26 cellular contexts compared by ENCODE assay signal in genomic region chr12:111072299-111072698, GRCh38. TPM values are rescaled to one million over a fixed set of nuclear protein-coding genes. Genes with fewer than 3 reads are reported as not detected.
"Had no signal": no experiment of that assay in that cellular context is flagged by ENCODE, and none has a peak within 500 bp of the region (broad histone marks: within the 10 kb centered on the region; RNA-seq: fewer than 3 reads in every experiment).

No MANE protein-coding gene starts in this region.

- ATAC-seq: activated CD8-positive, alpha-beta memory T cell treated with anti-CD3 and anti-CD28 coated beads, Interleukin-2, amount 10 ng/mL, durations not matched to agents 7 days and 5 days; activated T-helper 17 cell treated with anti-CD3 and anti-CD28 coated beads, Interleukin-2, amount 50 U/mL, for 72 hours; SK-N-SH treated with all-trans-retinoic acid at 6 μM for 48 hours had no signal

- H3K36me3 Mint-ChIP-seq: activated CD8-positive, alpha-beta memory T cell treated with anti-CD3 and anti-CD28 coated beads, Interleukin-2, amount 10 ng/mL, durations not matched to agents 7 days and 5 days had no signal

- H3K27me3 ChIP-seq: Peyer's patch had no signal

- H3K4me3 ChIP-seq: breast epithelium, Peyer's patch, SJSA1 had no signal

- H3K4me1 Mint-ChIP-seq: activated B cell treated with CpG ODN at 0.5 μM for 24 hours had no signal

- H3K9me3 ChIP-seq: Peyer's patch, SJSA1 had no signal

- H3K36me3 ChIP-seq: breast epithelium, Peyer's patch, SJSA1 had no signal

- H3K4me1 ChIP-seq: breast epithelium, Peyer's patch, SJSA1 had no signal

- H3K9me3 Mint-ChIP-seq: activated B cell treated with CpG ODN at 0.5 μM for 24 hours; activated naive CD4-positive, alpha-beta T cell treated with anti-CD3 and anti-CD28 coated beads for 36 hours; activated naive CD8-positive, alpha-beta T cell treated with anti-CD3 and anti-CD28 coated beads for 36 hours; activated T-cell treated with anti-CD3 and anti-CD28 coated beads, Interleukin-2, amount 50 U/mL, for 24 hours had no signal

- H3K27me3 Mint-ChIP-seq: activated naive CD8-positive, alpha-beta T cell treated with anti-CD3 and anti-CD28 coated beads for 36 hours; activated T-cell treated with anti-CD3 and anti-CD28 coated beads, Interleukin-2, amount 50 U/mL, for 24 hours had no signal

- DNase-seq: activated B cell treated with CpG ODN at 0.5 μM for 24 hours; activated CD4-positive, alpha-beta T cell treated with anti-CD3 and anti-CD28 coated beads for 1 hour; activated CD4-positive, alpha-beta T cell treated with anti-CD3 and anti-CD28 coated beads, Interleukin-2, amount 10 ng/mL, durations not matched to agents 24 days and 14 days; activated CD4-positive, alpha-beta T cell treated with anti-CD3 and anti-CD28 coated beads, Interleukin-2, amount 50 U/mL, for 48 hours; activated CD8-positive, alpha-beta memory T cell treated with anti-CD3 and anti-CD28 coated beads, Interleukin-2, amount 10 ng/mL, durations not matched to agents 7 days and 5 days; activated gamma-delta T cell; activated naive CD4-positive, alpha-beta T cell treated with anti-CD3 and anti-CD28 coated beads for 36 hours; activated naive CD8-positive, alpha-beta T cell treated with anti-CD3 and anti-CD28 coated beads for 36 hours; activated T-cell treated with anti-CD3 and anti-CD28 coated beads, Interleukin-2, amount 50 U/mL, for 24 hours; caudate nucleus; Kasumi-1; NCI-H1105 treated with DMSO at 0.1 percent for 48 hours; NCI-H1436 treated with DMSO at 0.1 percent for 48 hours; NCI-H187; NCI-H2081; NCI-H510A treated with DMSO at 0.1 percent for 48 hours; NCI-H69; NK-92 treated with Interleukin-12 subunit alpha and Interleukin-12 subunit beta, amount 100 ng/mL, for 24 hours; Peyer's patch; SHP77; SW 1271 had no signal

- H3K27ac ChIP-seq: breast epithelium, Peyer's patch, RWPE1, SJSA1 had no signal

- H3K4me3 Mint-ChIP-seq: activated B cell treated with CpG ODN at 0.5 μM for 24 hours; activated CD4-positive, alpha-beta T cell treated with anti-CD3 and anti-CD28 coated beads, Interleukin-2, amount 10 ng/mL, durations not matched to agents 24 days and 14 days; activated CD8-positive, alpha-beta memory T cell treated with anti-CD3 and anti-CD28 coated beads, Interleukin-2, amount 10 ng/mL, durations not matched to agents 7 days and 5 days; activated naive CD4-positive, alpha-beta T cell treated with anti-CD3 and anti-CD28 coated beads for 36 hours; activated naive CD8-positive, alpha-beta T cell treated with anti-CD3 and anti-CD28 coated beads for 36 hours; activated T-cell treated with anti-CD3 and anti-CD28 coated beads, Interleukin-2, amount 50 U/mL, for 24 hours; activated T-helper 17 cell treated with anti-CD3 and anti-CD28 coated beads, Interleukin-2, amount 50 U/mL, for 72 hours had no signal

- H3K27ac Mint-ChIP-seq: activated B cell treated with CpG ODN at 0.5 μM for 24 hours; activated CD4-positive, alpha-beta T cell treated with anti-CD3 and anti-CD28 coated beads, Interleukin-2, amount 10 ng/mL, durations not matched to agents 24 days and 14 days; activated CD8-positive, alpha-beta memory T cell treated with anti-CD3 and anti-CD28 coated beads, Interleukin-2, amount 10 ng/mL, durations not matched to agents 7 days and 5 days; activated naive CD4-positive, alpha-beta T cell treated with anti-CD3 and anti-CD28 coated beads for 36 hours; activated naive CD8-positive, alpha-beta T cell treated with anti-CD3 and anti-CD28 coated beads for 36 hours; activated T-cell treated with anti-CD3 and anti-CD28 coated beads, Interleukin-2, amount 50 U/mL, for 24 hours; activated T-helper 17 cell treated with anti-CD3 and anti-CD28 coated beads, Interleukin-2, amount 50 U/mL, for 72 hours had no signal

RNA-seq across cellular contexts. Expression of gene CUX2, which starts 38.3 kb away (rescaled TPM):
- total RNA-seq: activated B cell treated with CpG ODN at 0.5 μM for 24 hours, SJSA1 had no signal
